ENCODE assay signal across 8 cellular contexts in genomic region chr10:110225756-110226554, GRCh38. TPM values are rescaled to one million over a fixed set of nuclear protein-coding genes. Genes with fewer than 3 reads are reported as not detected.
DNase-seq lines count a peak whose midpoint lies in the region; ATAC-seq and TF ChIP-seq lines count a peak whose summit lies in the region.

No MANE protein-coding gene starts in this region.

- peak; percentile 92 for DNase-seq in Daoy (ENCODE audit: low read depth)
- DNase-seq in GM23338 (ENCODE audit: low spot score), result peak; percentile 98
- peak; percentile 95 for DNase-seq in Karpas-422
- DNase-seq in RKO (ENCODE audit: low spot score), result peak; percentile 95
- DNase-seq in activated T-helper 9 cell treated with anti-CD3 and anti-CD28 coated beads, Interleukin-2, amount 50 U/mL, for 16 hours (ENCODE audit: low read depth), result peak; percentile 86
- DNase-seq in fibroblast of the aortic adventitia (ENCODE audit: low read depth), result peak; percentile 94
- DNase-seq in natural killer cell treated with Interleukin-12 subunit alpha and Interleukin-12 subunit beta and Interleukin-15 and Interleukin-18, amount 100 ng/mL, for 72 hours (ENCODE audit: low spot score), result peak; percentile 90
- peak; percentile 84 to 97 (median 92) for DNase-seq in stimulated activated naive CD4-positive, alpha-beta T cell (lab: John Stamatoyannopoulos, UW)

- peaks cover 23% of the 10 kb centered on the region for H3K4me1 ChIP-seq in GM23338 (ENCODE audit: insufficient read depth)
- peaks cover 15% of the 10 kb centered on the region for H3K4me1 ChIP-seq in Karpas-422 (ENCODE audit: low read length)

- H4K20me1 ChIP-seq in GM23338 (replicated peaks; ENCODE audit: insufficient read depth) (no peaks in the 10 kb centered on the region), Karpas-422 (ENCODE audit: insufficient read depth, low read depth, low read length) (no peaks in the 10 kb centered on the region)

- peak overlapping the region; percentile 74 for H3K4me3 ChIP-seq in GM23338
- H3K4me3 ChIP-seq in Karpas-422 (ENCODE audit: low read length), result peak overlapping the region; percentile 72
- peak overlapping the region; percentile 85 for H3K4me3 ChIP-seq in fibroblast of the aortic adventitia (ENCODE audit: low read depth, low read length)

- peaks cover 4% of the 10 kb centered on the region; the same call in 1 of the 3 replicates for H3K36me3 Mint-ChIP-seq in GM23338 (ENCODE audit: low read depth)
- no peaks in the 10 kb centered on the region for H3K36me3 Mint-ChIP-seq in natural killer cell treated with Interleukin-12 subunit alpha and Interleukin-12 subunit beta and Interleukin-15 and Interleukin-18, amount 100 ng/mL, for 72 hours

- H3K9me3 Mint-ChIP-seq in GM23338, result no peaks in the 10 kb centered on the region; the same call in 2 of the 3 replicates
- H3K9me3 Mint-ChIP-seq in natural killer cell treated with Interleukin-12 subunit alpha and Interleukin-12 subunit beta and Interleukin-15 and Interleukin-18, amount 100 ng/mL, for 72 hours, result no peaks in the 10 kb centered on the region

- H3K27me3 ChIP-seq in GM23338 (ENCODE audit: insufficient read depth), result peaks cover 28% of the 10 kb centered on the region
- no peaks in the 10 kb centered on the region for H3K27me3 ChIP-seq in Karpas-422 (ENCODE audit: low read length)

- peak overlapping the region; percentile 91 for H3K4me3 Mint-ChIP-seq in GM23338
- H3K4me3 Mint-ChIP-seq in natural killer cell treated with Interleukin-12 subunit alpha and Interleukin-12 subunit beta and Interleukin-15 and Interleukin-18, amount 100 ng/mL, for 72 hours, result peak overlapping the region; percentile 94

- H3K27ac Mint-ChIP-seq in GM23338, result peak overlapping the region; percentile 97
- peak overlapping the region; percentile 36 to 76 for H3K27ac Mint-ChIP-seq in natural killer cell treated with Interleukin-12 subunit alpha and Interleukin-12 subunit beta and Interleukin-15 and Interleukin-18, amount 100 ng/mL, for 72 hours

- H3K9me2 ChIP-seq in GM23338 (ENCODE audit: insufficient read depth), result no peaks in the 10 kb centered on the region
- H3K9me2 ChIP-seq in Karpas-422 (replicated peaks; ENCODE audit: insufficient read depth, low read length), result no peaks in the 10 kb centered on the region

- H3K4me2 ChIP-seq in GM23338, result peak overlapping the region; percentile 75
- peak overlapping the region; percentile 60 for H3K4me2 ChIP-seq in Karpas-422 (ENCODE audit: low read depth, low read length, poor library complexity, severe bottlenecking)

- peak overlapping the region; percentile 67 for H3K9ac ChIP-seq in Karpas-422 (ENCODE audit: low read length)

- peak; percentile 49 to 59 for TF ChIP-seq CTCF in GM23338 (conservative IDR thresholded peaks at IDR 0.05; ENCODE audit: low read depth in 2 of 2)
- peak; percentile 72 for TF ChIP-seq CTCF in fibroblast of the aortic adventitia (IDR thresholded peaks at IDR 0.05; ENCODE audit: insufficient read depth, low read length)

- peak; percentile 69 for ATAC-seq in GM23338
- peak; percentile 85 to 91 for ATAC-seq in natural killer cell treated with Interleukin-12 subunit alpha and Interleukin-12 subunit beta and Interleukin-15 and Interleukin-18, amount 100 ng/mL, for 72 hours

- no peaks in the 10 kb centered on the region for H3K79me2 ChIP-seq in GM23338 (replicated peaks; ENCODE audit: insufficient read depth)
- H3K79me2 ChIP-seq in Karpas-422 (ENCODE audit: low read length), result no peaks in the 10 kb centered on the region

- H3K36me3 ChIP-seq in GM23338 (ENCODE audit: insufficient read depth) (no peaks in the 10 kb centered on the region), Karpas-422 (ENCODE audit: insufficient read depth, low read length) (no peaks in the 10 kb centered on the region)

- peaks cover 7% of the 10 kb centered on the region; the same call in 1 of the 2 replicates for H3F3A ChIP-seq in GM23338 (replicated peaks; ENCODE audit: low read depth)

- H2AFZ ChIP-seq in GM23338, result no peak overlapping the region
- peak overlapping the region; percentile 88 for H2AFZ ChIP-seq in Karpas-422 (ENCODE audit: low read length)

- H3K27me3 Mint-ChIP-seq in GM23338 (ENCODE audit: insufficient read depth, low read depth, poor library complexity), result peaks cover 29% of the 10 kb centered on the region
- H3K27me3 Mint-ChIP-seq in natural killer cell treated with Interleukin-12 subunit alpha and Interleukin-12 subunit beta and Interleukin-15 and Interleukin-18, amount 100 ng/mL, for 72 hours, result peaks cover 18 to 21% of the 10 kb centered on the region in 2 donors

- H3K27ac ChIP-seq in GM23338 (ENCODE audit: low read depth) (0 out of 2 replicates have a peak overlapping the region, but pooled peaks have one; percentile 59), Karpas-422 (ENCODE audit: low read length) (no peak overlapping the region)

- H3K9me3 ChIP-seq in Karpas-422 (ENCODE audit: low read length), result no peaks in the 10 kb centered on the region

- H3K4me1 Mint-ChIP-seq in GM23338, result peaks cover 40% of the 10 kb centered on the region
- peaks cover 27 to 29% of the 10 kb centered on the region in 2 donors for H3K4me1 Mint-ChIP-seq in natural killer cell treated with Interleukin-12 subunit alpha and Interleukin-12 subunit beta and Interleukin-15 and Interleukin-18, amount 100 ng/mL, for 72 hours (ENCODE audit: low read depth in 2 of 2)

TF ChIP-seq in GM23338, 12 proteins besides CTCF, POLR2A, EP300 and RAD21 (continues in another document):
- peak; percentile 98 for TF ChIP-seq ETS1 (IDR thresholded peaks at IDR 0.05)
- no peak for TF ChIP-seq EZH2 (IDR thresholded peaks at IDR 0.05; ENCODE audit: low read depth, unreplicated experiment)
- no peak; the same call in 1 of the 2 replicates for TF ChIP-seq POLR2AphosphoS5 (IDR thresholded peaks at IDR 0.05; ENCODE audit: low read depth)
- no peak for TF ChIP-seq ZNF331 (CRISPR knock-in tag; IDR thresholded peaks at IDR 0.05; ENCODE audit: low read depth)
- no peak for TF ChIP-seq EZH2phosphoT487 (IDR thresholded peaks at IDR 0.05; ENCODE audit: unreplicated experiment)
- no peak for TF ChIP-seq STAT1 (IDR thresholded peaks at IDR 0.05; ENCODE audit: unreplicated experiment)

RNA-seq across cellular contexts. Expression of gene MXI1, which starts 18.6 kb away (rescaled TPM):
- total RNA-seq in Daoy (2014; rRNA removed; shearing (Covaris generic)), result 4.3 and 6.5 TPM in 2 replicates
- 5.1 and 6.9 TPM in 2 replicates for total RNA-seq in GM23338 (2014; rRNA removed; shearing (Covaris generic))
- polyA plus RNA-seq in GM23338 (2016; fragmentation: Nextera tagmentation; extraction: Ambion mirVana), result 8.5 and 8.6 TPM in 2 replicates
- total RNA-seq in Karpas-422 (2014; rRNA removed; shearing (Covaris generic); ENCODE audit: low replicate concordance), result 12.0 and 19.8 TPM in 2 replicates
- 20.3 and 32.7 TPM in 2 replicates for total RNA-seq in fibroblast of the aortic adventitia (ENCODE audit: low replicate concordance)
- 1 to 10 TPM; 6.4 to 7.3 TPM for total RNA-seq in natural killer cell treated with Interleukin-12 subunit alpha and Interleukin-12 subunit beta and Interleukin-15 and Interleukin-18, amount 100 ng/mL, for 72 hours
